ENCODE assay signal across 17 cellular contexts in the genomic region with DNA sequence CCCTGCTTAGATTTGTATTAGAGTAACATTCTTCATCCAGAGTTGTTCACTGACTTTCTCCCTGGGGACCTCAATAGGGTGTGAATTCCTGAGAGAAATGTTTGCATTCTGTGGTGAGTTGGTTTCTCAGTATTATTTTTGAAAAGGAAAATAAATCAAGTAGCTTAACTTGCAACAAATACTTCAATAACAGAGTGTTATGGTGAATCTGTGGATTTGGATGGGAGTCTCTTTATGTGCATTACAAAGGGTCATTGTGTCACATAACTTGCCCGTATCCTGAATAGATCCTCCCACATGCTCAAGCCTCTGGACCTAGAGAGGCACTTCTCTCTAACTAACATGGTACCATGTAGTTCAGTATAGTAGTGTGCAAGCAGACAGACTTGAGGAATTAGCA.
A peak's percentile ranks its signal among the peaks of the same experiment; 100 is the strongest.
DNase-seq lines count a peak whose midpoint lies in the region; ATAC-seq, FAIRE-seq and TF ChIP-seq lines count a peak whose summit lies in the region.
"Had no signal": no experiment of that assay in that cellular context is flagged by ENCODE, and none has a peak within 500 bp of the region (broad histone marks: within the 10 kb centered on the region; RNA-seq: fewer than 3 reads in every experiment).

No MANE protein-coding gene starts in this region.

- FAIRE-seq in pancreas (lab: Jason Lieb, UNC): no peak
- FAIRE-seq: GM12891 had no signal

- no peak overlapping the region for H2AFZ ChIP-seq in mammary epithelial cell (ENCODE audit: low read depth, low read length)
- H2AFZ ChIP-seq: parathyroid adenoma had no signal

- peak overlapping the region; percentile 31 for H3K4me3 Mint-ChIP-seq in HFFc6
- H3K4me3 Mint-ChIP-seq: activated B cell treated with CpG ODN at 0.5 μM for 24 hours, immature natural killer cell, mesothelial cell of epicardium had no signal

- no peak overlapping the region for H3K9ac ChIP-seq in mammary epithelial cell (ENCODE audit: insufficient read depth, low read length)
- H3K9ac ChIP-seq: parathyroid adenoma had no signal

- H3K4me3 ChIP-seq in ascending aorta (no peak overlapping the region), pancreas (no peak overlapping the region), mammary epithelial cell (replicated peaks in 1 of 3; ENCODE audit: insufficient read depth in 1 of 3, low read depth in 2 of 3, low read length in 3 of 3) (no peak overlapping the region)
- H3K4me3 ChIP-seq: colonic mucosa, esophagus muscularis mucosa had no signal

- H3K9me3 ChIP-seq in ascending aorta (no peaks in the 10 kb centered on the region), pancreas (no peaks in the 10 kb centered on the region), mammary epithelial cell (replicated peaks; ENCODE audit: insufficient read depth, low read length) (no peaks in the 10 kb centered on the region)
- H3K9me3 ChIP-seq: colonic mucosa, esophagus muscularis mucosa had no signal

- no peaks in the 10 kb centered on the region for H3K9me3 Mint-ChIP-seq in HFFc6
- H3K9me3 Mint-ChIP-seq: activated B cell treated with CpG ODN at 0.5 μM for 24 hours, mesothelial cell of epicardium had no signal

- no peaks in the 10 kb centered on the region for H4K20me1 ChIP-seq in mammary epithelial cell (ENCODE audit: insufficient read depth, low read length)

- H3K79me2 ChIP-seq in mammary epithelial cell (ENCODE audit: insufficient read depth, low read length): peaks cover 96% of the 10 kb centered on the region
- H3K79me2 ChIP-seq: parathyroid adenoma had no signal

- TF ChIP-seq CTCF in HFFc6 (IDR thresholded peaks at IDR 0.05) (no peak), ascending aorta (IDR thresholded peaks at IDR 0.05) (no peak), pancreas (IDR thresholded peaks at IDR 0.05) (no peak), mammary epithelial cell (conservative IDR thresholded peaks at IDR 0.05 in 1 of 2, IDR thresholded peaks at IDR 0.05 in 1 of 2; ENCODE audit: extremely low read depth in 1 of 2, insufficient read depth in 1 of 2, low read depth in 1 of 2, low read length in 2 of 2) (no peak)

- in situ Hi-C loops in mammary epithelial cell (cut with MboI; ENCODE audit: low sequenced_read_pairs in 2 of 2): no loop called here

- H3K4me1 ChIP-seq in ascending aorta: peaks cover 20 to 82% of the 10 kb centered on the region in 2 donors
- H3K4me1 ChIP-seq in pancreas: no peaks in the 10 kb centered on the region
- H3K4me1 ChIP-seq in mammary epithelial cell (ENCODE audit: insufficient read depth, low read length): peaks cover 32% of the 10 kb centered on the region
- H3K4me1 ChIP-seq: colonic mucosa had no signal

- intact Hi-C loops in ascending aorta (cut with DNase I): no loop called here
- intact Hi-C loops in pancreas (cut with DNase I): no loop called here
- intact Hi-C loops in mammary epithelial cell (cut with micrococcal nuclease): no loop called here

- H3K27me3 ChIP-seq in ascending aorta (no peaks in the 10 kb centered on the region), pancreas (no peaks in the 10 kb centered on the region), mammary epithelial cell (ENCODE audit: insufficient read depth, low read length) (no peaks in the 10 kb centered on the region)
- H3K27me3 ChIP-seq: colonic mucosa, esophagus muscularis mucosa had no signal

- ATAC-seq in pancreas: no peak

- H3K4me1 Mint-ChIP-seq in HFFc6 (ENCODE audit: low read depth): peaks cover 100% of the 10 kb centered on the region
- H3K4me1 Mint-ChIP-seq: immature natural killer cell had no signal

- DNase-seq in HFFc6 (no peak), ascending aorta (ENCODE audit: low spot score in 2 of 2) (no peak), globus pallidus (ENCODE audit: low spot score) (peak; percentile 52), substantia nigra (lab: John Stamatoyannopoulos, UW) (no peak), pancreas (no peak), H4 (ENCODE audit: low spot score) (no peak), mammary epithelial cell (no peak)
- DNase-seq: activated B cell treated with CpG ODN at 0.5 μM for 24 hours; activated naive CD4-positive, alpha-beta T cell; colonic mucosa; immature natural killer cell; Kasumi-1; NCI-H1436 had no signal

- dilution Hi-C loops in mammary epithelial cell (cut with HindIII; ENCODE audit: low sequenced_read_pairs): no loop called here

- H3K27ac ChIP-seq in ascending aorta (peak overlapping the region; percentile 64 to 72), substantia nigra (ENCODE audit: low read depth, low read length, poor library complexity, severe bottlenecking) (peak overlapping the region; percentile 29), pancreas (no peak overlapping the region), mammary epithelial cell (ENCODE audit: insufficient read depth, low read depth, low read length) (no peak overlapping the region)
- H3K27ac ChIP-seq: colonic mucosa, esophagus muscularis mucosa, parathyroid adenoma had no signal

- peak overlapping the region; percentile 78 for H3K27ac Mint-ChIP-seq in HFFc6
- H3K27ac Mint-ChIP-seq: activated B cell treated with CpG ODN at 0.5 μM for 24 hours, immature natural killer cell had no signal

- peaks cover 14% of the 10 kb centered on the region for H3K36me3 Mint-ChIP-seq in HFFc6 (ENCODE audit: low read depth)
- H3K36me3 Mint-ChIP-seq: immature natural killer cell, mesothelial cell of epicardium had no signal

- H3K36me3 ChIP-seq in ascending aorta: no peaks in the 10 kb centered on the region
- H3K36me3 ChIP-seq in pancreas: no peaks in the 10 kb centered on the region
- peaks cover 2% of the 10 kb centered on the region for H3K36me3 ChIP-seq in mammary epithelial cell (ENCODE audit: insufficient read depth, low read length)
- H3K36me3 ChIP-seq: colonic mucosa, esophagus muscularis mucosa had no signal

- BruUV-seq in mammary epithelial cell (replicated peaks; lab: Mats Ljungman, UMichigan): no TSS peak

- CTCF ChIA-PET in mammary epithelial cell (lab: Charles Lee; ENCODE audit: low non-redundant PET): no interaction called here

- no peak overlapping the region for H3K4me2 ChIP-seq in mammary epithelial cell (ENCODE audit: insufficient read depth, low read depth, low read length)

- WGBS in pancreas, 2 donors: 93 to 97% methylated on average over 1 of the region's 1 CpG
- WGBS in mammary epithelial cell (ENCODE audit: low coverage, missing lambda C conversion rate): 31% methylated on average over 1 of the region's 1 CpG

- H3K27me3 Mint-ChIP-seq in HFFc6 (ENCODE audit: insufficient read depth): peaks cover 4% of the 10 kb centered on the region; the same call in 1 of the 2 replicates

Comparison
In these comparisons a context has a peak if more than half of its experiments do, and no peak if none do; other contexts are left out.
1. H3K27ac ChIP-seq: peak in ascending aorta (2 of 2) and substantia nigra (single experiment); none in pancreas (0 of 4) and mammary epithelial cell (single experiment).